12 cellular contexts compared by ENCODE assay signal in the genomic region with DNA sequence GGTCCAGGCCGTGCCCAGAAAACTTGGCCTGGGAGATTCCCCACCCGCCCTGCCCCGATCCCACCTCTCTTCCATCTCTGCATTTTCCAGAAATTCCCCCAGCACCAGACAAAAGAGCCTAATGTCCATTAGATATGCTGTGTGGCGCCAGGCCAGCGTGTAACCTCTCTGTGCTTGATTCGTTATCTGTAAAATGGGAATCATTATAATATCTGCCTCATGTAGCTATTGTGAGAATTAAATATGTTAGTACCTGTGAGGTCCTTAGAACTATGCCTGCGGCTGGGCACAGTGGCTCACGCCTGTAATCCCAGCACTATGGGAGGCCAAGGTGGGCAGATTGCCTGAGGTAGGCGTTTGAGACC. TPM values are rescaled to one million over a fixed set of nuclear protein-coding genes. Genes with fewer than 3 reads are reported as not detected.
A peak's percentile ranks its signal among the peaks of the same experiment; 100 is the strongest.
DNase-seq lines count a peak whose midpoint lies in the region; ATAC-seq and TF ChIP-seq lines count a peak whose summit lies in the region.
"Had no signal": no experiment of that assay in that cellular context is flagged by ENCODE, and none has a peak within 500 bp of the region (broad histone marks: within the 10 kb centered on the region; RNA-seq: fewer than 3 reads in every experiment).

No MANE protein-coding gene starts in this region.

- TF ChIP-seq EP300 in stomach (IDR thresholded peaks at IDR 0.05) = no peak

- H3K9me3 ChIP-seq in stomach = no peaks in the 10 kb centered on the region
- H3K9me3 ChIP-seq: psoas muscle, uterus had no signal

- no peak for DNase-seq in activated naive CD4-positive, alpha-beta T cell treated with Interleukin-2 at 50 U/mL for 16 hours
- DNase-seq in RWPE1 (ENCODE audit: low spot score) = no peak
- DNase-seq in coronary artery (ENCODE audit: low spot score) = no peak
- no peak for DNase-seq in stomach
- no peak for DNase-seq in stimulated activated CD4-positive, alpha-beta T cell treated with anti-CD3 and anti-CD28 coated beads, Interleukin-4, amount 100 ng/mL, for 4 hours
- DNase-seq in HEK293T (ENCODE audit: extremely low spot score) = no peak
- DNase-seq: NCI-H2081 treated with DMSO at 0.1 percent for 48 hours, NCI-H748 treated with DMSO at 0.1 percent for 48 hours had no signal

- peaks cover 10 to 15% (median 12%) of the 10 kb centered on the region in 4 donors for H3K36me3 ChIP-seq in stomach
- H3K36me3 ChIP-seq: uterus had no signal

- H3K4me1 Mint-ChIP-seq in activated naive CD4-positive, alpha-beta T cell treated with anti-CD3 and anti-CD28 coated beads, Interleukin-2, amount 50 U/mL, for 24 hours = peaks cover 77% of the 10 kb centered on the region

- POLR2A ChIA-PET in RWPE1 (lab: Yijun Ruan, JAX; ENCODE audit: low non-redundant PET) = interaction anchor here (1.2 kb wide), 1 partner anchor 133 kb away, joined by 4 read pairs; no protein-coding TSS in a partner anchor
- POLR2A ChIA-PET in HEK293T (lab: Yijun Ruan, JAX) = no interaction called here

- 48 to 58% (median 50%) methylated on average over 9 of the region's 9 CpGs for WGBS in stomach, 5 donors

- H3K9me3 Mint-ChIP-seq in activated naive CD4-positive, alpha-beta T cell treated with anti-CD3 and anti-CD28 coated beads, Interleukin-2, amount 50 U/mL, for 24 hours = no peaks in the 10 kb centered on the region

- peaks cover 29 to 40% (median 36%) of the 10 kb centered on the region in 4 donors for H3K4me1 ChIP-seq in stomach
- H3K4me1 ChIP-seq: psoas muscle, uterus had no signal

- H3K4me3 ChIP-seq in coronary artery (peak overlapping the region; percentile 64), stomach (peak overlapping the region in 2 of 4 donors; percentile 19 to 36)

- TF ChIP-seq POLR2A in stomach (IDR thresholded peaks at IDR 0.05) = no peak

- no peaks in the 10 kb centered on the region for H3K27me3 ChIP-seq in stomach
- H3K27me3 ChIP-seq: uterus had no signal

- H3K4me3 Mint-ChIP-seq in activated naive CD4-positive, alpha-beta T cell treated with anti-CD3 and anti-CD28 coated beads, Interleukin-2, amount 50 U/mL, for 24 hours = peak overlapping the region; percentile 80

- intact Hi-C loops in stomach (cut with DNase I; ENCODE audit: low total_unique reads) = loop anchor here (10.0 kb wide), 1 partner anchor 54 kb away; the partner anchor contains the start of gene IL4R

- ATAC-seq in HG02973 (IDR thresholded peaks at IDR 0.05; ENCODE audit: unreplicated experiment) = no peak

- peaks cover 14% of the 10 kb centered on the region for H3K36me3 Mint-ChIP-seq in activated naive CD4-positive, alpha-beta T cell treated with anti-CD3 and anti-CD28 coated beads, Interleukin-2, amount 50 U/mL, for 24 hours

- H3K27ac Mint-ChIP-seq in activated naive CD4-positive, alpha-beta T cell treated with anti-CD3 and anti-CD28 coated beads, Interleukin-2, amount 50 U/mL, for 24 hours = peak overlapping the region; percentile 100

- H3K27me3 Mint-ChIP-seq in activated naive CD4-positive, alpha-beta T cell treated with anti-CD3 and anti-CD28 coated beads, Interleukin-2, amount 50 U/mL, for 24 hours = no peaks in the 10 kb centered on the region

- no peak overlapping the region for H3K27ac ChIP-seq in RWPE1
- H3K27ac ChIP-seq in coronary artery = peak overlapping the region in 1 of 2 donors; percentile 62
- H3K27ac ChIP-seq in stomach = peak overlapping the region in 3 of 5 donors; percentile 72 to 75 (median 75)

- TF ChIP-seq CTCF in RWPE1 (conservative IDR thresholded peaks at IDR 0.05; ENCODE audit: low read depth) = peak; percentile 27
- TF ChIP-seq CTCF in coronary artery (IDR thresholded peaks at IDR 0.05) = peak; percentile 20
- TF ChIP-seq CTCF in stomach (IDR thresholded peaks at IDR 0.05) = no peak

- CTCF ChIA-PET in RWPE1 (lab: Yijun Ruan, JAX) (interaction anchor here (0.7 to 2.5 kb wide), 14 partner anchors 13 to 218 kb away, joined by 3 to 40 read pairs (median 4); no protein-coding TSS in a partner anchor), HEK293T (lab: Yijun Ruan, JAX) (interaction anchor here (0.6 to 1.8 kb wide), 10 partner anchors 9 to 195 kb away, joined by 3 to 10 read pairs (median 3); partner anchors contain the start of gene KDM8)

TF ChIP-seq in HEK293T, 16 proteins besides CTCF, POLR2A, EP300 and RAD21:
- TF ChIP-seq HDGF (IDR thresholded peaks at IDR 0.05; ENCODE audit: borderline replicate concordance) = no peak
- no peak for TF ChIP-seq SP1 (IDR thresholded peaks at IDR 0.05)
- no peak for TF ChIP-seq ARNT (IDR thresholded peaks at IDR 0.05)
- TF ChIP-seq PKNOX1 (IDR thresholded peaks at IDR 0.05) = no peak
- no peak for TF ChIP-seq ELF4 (IDR thresholded peaks at IDR 0.05)
- no peak for TF ChIP-seq BHLHE40 (IDR thresholded peaks at IDR 0.05; ENCODE audit: borderline replicate concordance)
- TF ChIP-seq FOXA1 (IDR thresholded peaks at IDR 0.05) = no peak
- TF ChIP-seq L3MBTL2 (conservative IDR thresholded peaks at IDR 0.05) = no peak
- TF ChIP-seq TARDBP (IDR thresholded peaks at IDR 0.05) = no peak
- TF ChIP-seq SUZ12 (IDR thresholded peaks at IDR 0.05) = no peak
- no peak for TF ChIP-seq FOXK2 (IDR thresholded peaks at IDR 0.05)
- TF ChIP-seq FOXM1 (IDR thresholded peaks at IDR 0.05; ENCODE audit: borderline replicate concordance) = no peak
- no peak for TF ChIP-seq NFRKB (IDR thresholded peaks at IDR 0.05)
- no peak for TF ChIP-seq CTBP1 (IDR thresholded peaks at IDR 0.05; ENCODE audit: borderline replicate concordance)
- no peak for TF ChIP-seq ZNF384 (IDR thresholded peaks at IDR 0.05)
- TF ChIP-seq LEF1 (IDR thresholded peaks at IDR 0.05; ENCODE audit: borderline replicate concordance) = no peak

RNA-seq across cellular contexts. Expression of gene IL21R, which starts 33.6 kb away (rescaled TPM):
- under 1 TPM in 2 of 5 donors, not detected in 3; 0.14 to 0.73 TPM for total RNA-seq in stomach
- under 1 TPM in 2 of 3 donors, not detected in 1; 0.33 to 0.44 TPM for polyA plus RNA-seq in stomach

RNA-seq across cellular contexts. Expression of gene IL4R, which starts 54.6 kb away (rescaled TPM):
- 100 to 1,000 TPM in 2 of 5 donors, 10 to 100 TPM in 3; 23.9 to 120 (median 55.2) TPM for total RNA-seq in stomach
- 10 to 100 TPM; 17.4 to 55.8 (median 18.9) TPM for polyA plus RNA-seq in stomach

Comparison
In these comparisons a context has a peak if more than half of its experiments do, and no peak if none do; other contexts are left out.
1. CTCF ChIP-seq: peak in RWPE1 (single experiment) and coronary artery (single experiment); none in stomach (0 of 7).